ENCODE assay signal across 1 cellular context in the genomic region with DNA sequence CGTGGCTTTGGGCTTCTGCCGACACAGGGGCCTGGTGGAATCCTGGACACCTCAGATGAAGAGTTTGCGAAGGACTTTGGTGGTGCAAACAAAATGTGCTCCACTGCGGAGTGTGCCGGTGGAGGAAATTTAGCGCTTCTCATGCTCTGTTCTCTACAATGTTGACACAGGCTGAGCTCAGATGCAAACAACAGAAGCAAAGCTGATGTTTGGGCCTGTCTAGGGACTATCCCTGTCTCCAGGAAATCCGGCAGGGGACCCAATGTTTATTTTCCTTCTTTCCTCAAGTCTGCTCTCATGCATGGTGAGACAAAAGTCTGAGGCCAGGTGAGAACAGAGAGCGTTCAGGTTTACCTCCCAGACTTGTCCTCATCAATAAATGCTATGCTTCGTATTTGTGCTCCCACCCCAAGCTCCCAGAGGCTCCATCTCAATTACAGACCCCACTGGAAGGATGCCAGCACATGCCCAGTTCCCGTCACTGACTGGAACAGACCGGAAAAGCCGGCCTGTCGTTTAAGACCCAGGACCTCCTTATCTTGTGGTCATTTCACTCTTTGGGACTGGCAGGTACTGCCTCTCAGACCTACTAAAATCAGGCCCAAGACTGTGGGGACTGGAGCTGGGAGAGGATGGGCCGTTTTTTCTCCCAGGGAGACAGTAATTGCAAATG.
TF ChIP-seq lines count a peak whose summit lies in the region.

No MANE protein-coding gene starts in this region.

TF ChIP-seq in HepG2, 621 proteins besides CTCF, POLR2A, EP300 and RAD21:
- no peak for TF ChIP-seq KMT2B (CRISPR knock-in tag; IDR thresholded peaks at IDR 0.05)
- TF ChIP-seq DMAP1 (CRISPR knock-in tag; IDR thresholded peaks at IDR 0.05), result no peak
- no peak for TF ChIP-seq PLRG1 (conservative IDR thresholded peaks at IDR 0.05)
- TF ChIP-seq ZNF615 (CRISPR knock-in tag; IDR thresholded peaks at IDR 0.05; ENCODE audit: borderline replicate concordance), result no peak
- no peak for TF ChIP-seq ADNP (CRISPR knock-in tag; IDR thresholded peaks at IDR 0.05)
- no peak for TF ChIP-seq ZSCAN9 (CRISPR knock-in tag; IDR thresholded peaks at IDR 0.05; ENCODE audit: borderline replicate concordance)
- TF ChIP-seq, protein P1, sequence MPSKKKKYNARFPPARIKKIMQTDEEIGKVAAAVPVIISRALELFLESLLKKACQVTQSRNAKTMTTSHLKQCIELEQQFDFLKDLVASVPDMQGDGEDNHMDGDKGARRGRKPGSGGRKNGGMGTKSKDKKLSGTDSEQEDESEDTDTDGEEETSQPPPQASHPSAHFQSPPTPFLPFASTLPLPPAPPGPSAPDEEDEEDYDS (CRISPR knock-in tag; IDR thresholded peaks at IDR 0.05), result no peak
TF ChIP-seq in HepG2: peak in this region for 0.
